Comparison of ENCODE assay signal across 30 cellular contexts in the genomic region with DNA sequence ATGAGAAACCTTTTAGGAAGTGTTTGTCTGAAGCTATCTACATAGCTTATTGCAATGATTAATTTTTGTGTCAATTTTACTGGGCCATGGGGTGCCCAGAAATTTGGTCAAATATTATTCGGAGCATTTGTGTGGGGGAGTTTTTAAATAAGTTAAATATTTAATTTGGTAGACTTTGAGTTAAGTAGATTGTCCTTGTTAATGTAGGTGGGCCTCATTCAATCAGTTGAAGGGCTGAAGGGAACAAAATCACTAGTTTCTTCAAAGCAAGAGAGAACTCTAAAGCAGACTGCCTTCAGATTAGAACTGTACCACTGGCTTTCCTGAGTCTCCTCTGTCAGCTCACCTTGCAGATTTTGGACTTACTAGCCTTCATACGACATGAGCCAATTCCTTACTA.
A peak's percentile ranks its signal among the peaks of the same experiment; 100 is the strongest.
DNase-seq lines count a peak whose midpoint lies in the region; ATAC-seq, FAIRE-seq and TF ChIP-seq lines count a peak whose summit lies in the region.
"Had no signal": no experiment of that assay in that cellular context is flagged by ENCODE, and none has a peak within 500 bp of the region (broad histone marks: within the 10 kb centered on the region; RNA-seq: fewer than 3 reads in every experiment).

No MANE protein-coding gene starts in this region.

- no peaks in the 10 kb centered on the region for H3K27me3 ChIP-seq in K562 (ENCODE audit: control insufficient read depth in 2 of 2, insufficient read depth in 2 of 2, low read length in 2 of 2)
- H3K27me3 ChIP-seq in pancreas, result no peaks in the 10 kb centered on the region
- no peaks in the 10 kb centered on the region for H3K27me3 ChIP-seq in colonic mucosa
- H3K27me3 ChIP-seq: BE2C; BLaER1; BLaER1 treated with 17β-estradiol and CSF1 and Interleukin-3, amounts not matched to agents 10 nM and 100 nM had no signal

- intact Hi-C loops in K562 (cut with micrococcal nuclease), result no loop called here
- intact Hi-C loops in pancreas (cut with DNase I), result no loop called here
- intact Hi-C loops in colonic mucosa (cut with DNase I), result no loop called here

- TF ChIP-seq CTCF in HEK293 (tag by site-specific recombination; IDR thresholded peaks at IDR 0.05) (no peak), K562 (IDR thresholded peaks at IDR 0.05 in 2 of 3, conservative IDR thresholded peaks at IDR 0.05 in 1 of 3; ENCODE audit: insufficient read depth in 2 of 3, low read depth in 1 of 3, low read length in 3 of 3) (no peak), pancreas (IDR thresholded peaks at IDR 0.05) (no peak), colonic mucosa (IDR thresholded peaks at IDR 0.05) (no peak)

- in situ Hi-C loops in K562 (cut with MboI), result no loop called here

- H3K79me2 ChIP-seq in K562 (ENCODE audit: control insufficient read depth, insufficient read depth, low read length), result no peaks in the 10 kb centered on the region

- H3K4me3 ChIP-seq in HEK293 (ENCODE audit: low read depth, low read length) (no peak overlapping the region), K562 (no peak overlapping the region), pancreas (no peak overlapping the region), colonic mucosa (no peak overlapping the region)
- H3K4me3 ChIP-seq: A549; BLaER1; BLaER1 treated with 17β-estradiol and CSF1 and Interleukin-3, amounts not matched to agents 10 nM and 100 nM had no signal

- FAIRE-seq in K562 (lab: Jason Lieb, UNC), result no peak
- no peak for FAIRE-seq in pancreas (lab: Jason Lieb, UNC)
- FAIRE-seq: A549, D721Med had no signal

- no peaks in the 10 kb centered on the region for H3K9me1 ChIP-seq in K562 (ENCODE audit: control insufficient read depth, insufficient read depth, low read length)

- H3K9ac ChIP-seq in K562 (ENCODE audit: insufficient read depth in 1 of 2, low read depth in 2 of 2, low read length in 2 of 2), result no peak overlapping the region
- H3K9ac ChIP-seq in colonic mucosa (ENCODE audit: low read depth in 2 of 2, low read length in 2 of 2), result no peak overlapping the region
- H3K9ac ChIP-seq: BLaER1; BLaER1 treated with 17β-estradiol and CSF1 and Interleukin-3, amounts not matched to agents 10 nM and 100 nM had no signal

- CTCF ChIA-PET in HEK293 (lab: Yijun Ruan, JAX) (no interaction called here), K562 (lab: Yijun Ruan, JAX; ENCODE audit: low intra/inter-chr PET ratio) (no interaction called here)

- no peak overlapping the region for H3K27ac ChIP-seq in HEK293 (ENCODE audit: extremely low read depth, low read depth, low read length)
- no peak overlapping the region for H3K27ac ChIP-seq in K562 (ENCODE audit: extremely low read depth, low read depth, low read length)
- no peak overlapping the region for H3K27ac ChIP-seq in pancreas
- no peak overlapping the region for H3K27ac ChIP-seq in colonic mucosa
- H3K27ac ChIP-seq: 22Rv1; A549; BLaER1; BLaER1 treated with 17β-estradiol and CSF1 and Interleukin-3, amounts not matched to agents 10 nM and 100 nM; C4-2B had no signal

- BruUV-seq in K562 (replicated peaks; lab: Mats Ljungman, UMichigan), result no TSS peak

- H4K20me1 ChIP-seq in K562 (replicated peaks; ENCODE audit: control insufficient read depth, insufficient read depth, low read length), result no peaks in the 10 kb centered on the region
- H4K20me1 ChIP-seq: BLaER1; BLaER1 treated with 17β-estradiol and CSF1 and Interleukin-3, amounts not matched to agents 10 nM and 100 nM had no signal

- no peak for DNase-seq in K562 (ENCODE audit: extremely low read depth in 1 of 4, low spot score in 3 of 4)
- no peak for DNase-seq in pancreas
- DNase-seq in colonic mucosa, result no peak
- DNase-seq: 8988T; ACHN; AML-193; BE2C; C1 segment of cervical spinal cord; Caco-2; Calu3; CD4-positive, alpha-beta memory T cell; CD4-positive, alpha-beta T cell; CD4-positive, CD25-positive, alpha-beta regulatory T cell; CD8-positive, alpha-beta memory T cell; CD8-positive, alpha-beta T cell; COR-L47; DMS 273 treated with DMSO at 0.1 percent for 48 hours; DMS153; DMS53; DMS79; DMS79 treated with DMSO at 0.1 percent for 48 hours; DND-41; EL had no signal

- no peak overlapping the region for H2AFZ ChIP-seq in K562 (ENCODE audit: low read depth, low read length)

- no peak for TF ChIP-seq EP300 in K562 (IDR thresholded peaks at IDR 0.05; ENCODE audit: low read length)

- no peaks in the 10 kb centered on the region for H3K4me1 ChIP-seq in HEK293 (ENCODE audit: control insufficient read depth, insufficient read depth, low read length)
- no peaks in the 10 kb centered on the region for H3K4me1 ChIP-seq in K562 (replicated peaks in 1 of 2; ENCODE audit: control insufficient read depth in 2 of 2, insufficient read depth in 2 of 2, low read length in 2 of 2)
- no peaks in the 10 kb centered on the region for H3K4me1 ChIP-seq in pancreas
- H3K4me1 ChIP-seq in colonic mucosa, result no peaks in the 10 kb centered on the region
- H3K4me1 ChIP-seq: A549; BE2C; BLaER1; BLaER1 treated with 17β-estradiol and CSF1 and Interleukin-3, amounts not matched to agents 10 nM and 100 nM; Caco-2 had no signal

- H3K36me3 ChIP-seq in HEK293 (ENCODE audit: control insufficient read depth in 2 of 2, insufficient read depth in 1 of 2, low read length in 2 of 2) (no peaks in the 10 kb centered on the region), K562 (ENCODE audit: control insufficient read depth, insufficient read depth, low read length) (no peaks in the 10 kb centered on the region), pancreas (no peaks in the 10 kb centered on the region), colonic mucosa (no peaks in the 10 kb centered on the region)
- H3K36me3 ChIP-seq: BE2C; BLaER1; BLaER1 treated with 17β-estradiol and CSF1 and Interleukin-3, amounts not matched to agents 10 nM and 100 nM had no signal

- TF ChIP-seq POLR2A in K562 (conservative IDR thresholded peaks at IDR 0.05), result no peak

- TF ChIP-seq RAD21 in K562 (CRISPR knock-in tag; conservative IDR thresholded peaks at IDR 0.05 in 1 of 2, IDR thresholded peaks at IDR 0.05 in 1 of 2), result no peak

- ATAC-seq in K562, result no peak
- no peak for ATAC-seq in pancreas
- ATAC-seq: A549; CD8-positive, alpha-beta T cell had no signal

- WGBS in K562 (ENCODE audit: insufficient coverage, low coverage, missing lambda C conversion rate), result 2% methylated on average over 2 of the region's 2 CpGs
- 64 to 77% methylated on average over 2 of the region's 2 CpGs for WGBS in pancreas, 2 donors

- H3K4me2 ChIP-seq in K562 (ENCODE audit: insufficient read depth, low read length), result no peak overlapping the region
- H3K4me2 ChIP-seq: A549; BLaER1; BLaER1 treated with 17β-estradiol and CSF1 and Interleukin-3, amounts not matched to agents 10 nM and 100 nM had no signal

- no peaks in the 10 kb centered on the region for H3K9me3 ChIP-seq in HEK293 (ENCODE audit: control insufficient read depth, insufficient read depth, low read depth, low read length)
- 0 out of 2 replicates have a peak, but pooled peaks cover 2% of the 10 kb centered on the region for H3K9me3 ChIP-seq in K562 (replicated peaks; ENCODE audit: control insufficient read depth, insufficient read depth, low read depth, low read length)
- no peaks in the 10 kb centered on the region for H3K9me3 ChIP-seq in pancreas
- H3K9me3 ChIP-seq in colonic mucosa, result no peaks in the 10 kb centered on the region
- H3K9me3 ChIP-seq: A549; BE2C; BLaER1; BLaER1 treated with 17β-estradiol and CSF1 and Interleukin-3, amounts not matched to agents 10 nM and 100 nM; Caco-2 had no signal

- POLR2A ChIA-PET in HEK293 (lab: Yijun Ruan, JAX), result no interaction called here
- POLR2A ChIA-PET in K562 (lab: Yijun Ruan, JAX), result no interaction called here

TF ChIP-seq in HEK293, 187 proteins besides CTCF, POLR2A, EP300 and RAD21:
- TF ChIP-seq ZXDB (tag by site-specific recombination; IDR thresholded peaks at IDR 0.05), result no peak
- TF ChIP-seq ZNF10 (tag by site-specific recombination; IDR thresholded peaks at IDR 0.05), result peak; percentile 57; the same call in 1 of the 2 replicates
- TF ChIP-seq, protein P1, sequence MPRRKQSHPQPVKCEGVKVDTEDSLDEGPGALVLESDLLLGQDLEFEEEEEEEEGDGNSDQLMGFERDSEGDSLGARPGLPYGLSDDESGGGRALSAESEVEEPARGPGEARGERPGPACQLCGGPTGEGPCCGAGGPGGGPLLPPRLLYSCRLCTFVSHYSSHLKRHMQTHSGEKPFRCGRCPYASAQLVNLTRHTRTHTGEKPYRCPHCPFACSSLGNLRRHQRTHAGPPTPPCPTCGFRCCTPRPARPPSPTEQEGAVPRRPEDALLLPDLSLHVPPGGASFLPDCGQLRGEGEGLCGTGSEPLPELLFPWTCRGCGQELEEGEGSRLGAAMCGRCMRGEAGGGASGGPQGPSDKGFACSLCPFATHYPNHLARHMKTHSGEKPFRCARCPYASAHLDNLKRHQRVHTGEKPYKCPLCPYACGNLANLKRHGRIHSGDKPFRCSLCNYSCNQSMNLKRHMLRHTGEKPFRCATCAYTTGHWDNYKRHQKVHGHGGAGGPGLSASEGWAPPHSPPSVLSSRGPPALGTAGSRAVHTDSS (tag by site-specific recombination; IDR thresholded peaks at IDR 0.05), result no peak
- TF ChIP-seq GFI1B (tag by site-specific recombination; IDR thresholded peaks at IDR 0.05), result no peak
- TF ChIP-seq YY1 (tag by site-specific recombination; IDR thresholded peaks at IDR 0.05), result no peak
- no peak for TF ChIP-seq ZNF837 (tag by site-specific recombination; IDR thresholded peaks at IDR 0.05)
- TF ChIP-seq ZNF302 (tag by site-specific recombination; IDR thresholded peaks at IDR 0.05; ENCODE audit: low read depth), result no peak

TF ChIP-seq in K562, 482 proteins besides CTCF, POLR2A, EP300 and RAD21:
- TF ChIP-seq ZC3H8 (IDR thresholded peaks at IDR 0.05) (no peak), ZNF134 (CRISPR knock-in tag; conservative IDR thresholded peaks at IDR 0.05) (peak; percentile 73)
